Comparison of ENCODE assay signal across 1 cellular context in genomic region chr5:172875372-172876279, GRCh38.
TF ChIP-seq lines count a peak whose summit lies in the region.

No MANE protein-coding gene starts in this region.

TF ChIP-seq in SK-N-SH, 30 proteins besides CTCF, POLR2A, EP300 and RAD21 (continued from another document):
- TF ChIP-seq EZH2phosphoT487 (IDR thresholded peaks at IDR 0.05; ENCODE audit: borderline replicate concordance, low read depth) (no peak), REST (IDR thresholded peaks at IDR 0.05; ENCODE audit: low read depth, low read length) (no peak), TCF12 (IDR thresholded peaks at IDR 0.05) (peak; percentile 87), JUND (IDR thresholded peaks at IDR 0.05) (peak; percentile 24; the same call in 1 of the 2 replicates), MAX (IDR thresholded peaks at IDR 0.05; ENCODE audit: low read depth) (peak; percentile 52; the same call in 1 of the 2 replicates), FOSL2 (IDR thresholded peaks at IDR 0.05; ENCODE audit: borderline replicate concordance, low read depth) (no peak; the same call in 1 of the 2 replicates), YY1 (IDR thresholded peaks at IDR 0.05; ENCODE audit: low read depth) (no peak), USF1 (IDR thresholded peaks at IDR 0.05; ENCODE audit: borderline replicate concordance, low read depth) (no peak), NRF1 (IDR thresholded peaks at IDR 0.05; ENCODE audit: low read depth, low read length) (no peak), ELF1 (IDR thresholded peaks at IDR 0.05) (no peak), GATA2 (CRISPR knock-in tag; IDR thresholded peaks at IDR 0.05) (no peak), FOXM1 (IDR thresholded peaks at IDR 0.05; ENCODE audit: low read depth) (no peak), SMC3 (IDR thresholded peaks at IDR 0.05; ENCODE audit: low read depth, low read length) (no peak), MXI1 (IDR thresholded peaks at IDR 0.05; ENCODE audit: low read depth, low read length) (no peak), MEF2A (IDR thresholded peaks at IDR 0.05; ENCODE audit: borderline replicate concordance, low read depth) (no peak), GABPA (IDR thresholded peaks at IDR 0.05; ENCODE audit: low read depth) (no peak), IRF3 (IDR thresholded peaks at IDR 0.05; ENCODE audit: low read depth, low read length) (no peak)
- TF ChIP-seq, protein P1, sequence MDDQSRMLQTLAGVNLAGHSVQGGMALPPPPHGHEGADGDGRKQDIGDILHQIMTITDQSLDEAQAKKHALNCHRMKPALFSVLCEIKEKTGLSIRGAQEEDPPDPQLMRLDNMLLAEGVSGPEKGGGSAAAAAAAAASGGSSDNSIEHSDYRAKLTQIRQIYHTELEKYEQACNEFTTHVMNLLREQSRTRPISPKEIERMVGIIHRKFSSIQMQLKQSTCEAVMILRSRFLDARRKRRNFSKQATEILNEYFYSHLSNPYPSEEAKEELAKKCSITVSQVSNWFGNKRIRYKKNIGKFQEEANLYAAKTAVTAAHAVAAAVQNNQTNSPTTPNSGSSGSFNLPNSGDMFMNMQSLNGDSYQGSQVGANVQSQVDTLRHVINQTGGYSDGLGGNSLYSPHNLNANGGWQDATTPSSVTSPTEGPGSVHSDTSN (IDR thresholded peaks at IDR 0.05) = peak; percentile 84
